ENCODE assay signal across 8 cellular contexts in genomic region chr12:49828143-49829091, GRCh38. TPM values are rescaled to one million over a fixed set of nuclear protein-coding genes. Genes with fewer than 3 reads are reported as not detected.
DNase-seq lines count a peak whose midpoint lies in the region; ATAC-seq, FAIRE-seq and TF ChIP-seq lines count a peak whose summit lies in the region.

NCKAP5L (minus strand) TSS chr12:49828413; CDS start chr12:49804044, 24,369 bp downstream.

- peak within 1 kb of the TSS; percentile 71 for H4K8ac ChIP-seq in H1 (ENCODE audit: extremely low read depth, insufficient read depth, low read length)
- H4K8ac ChIP-seq in mesendoderm (ENCODE audit: low read depth, low read length): no peak within 1 kb of the TSS

- CTCF ChIA-PET in activated CD8-positive, alpha-beta memory T cell treated with anti-CD3 and anti-CD28 coated beads, Interleukin-2, amount 10 ng/mL, durations not matched to agents 7 days and 5 days (lab: Charles Lee): interaction anchor here (0.7 to 4.6 kb wide), 14 partner anchors 8 to 228 kb away, joined by 3 to 22 read pairs (median 3); partner anchors contain the start of gene TMBIM6
- CTCF ChIA-PET in H1 (lab: Charles Lee; ENCODE audit: partially characterized antibody): interaction anchor here (0.9 to 6.0 kb wide), 13 partner anchors 7 to 64 kb away, joined by 3 to 30 read pairs (median 4); no protein-coding TSS in a partner anchor

- H3K27ac ChIP-seq in H1 (ENCODE audit: low read depth, low read length) (peak within 1 kb of the TSS; percentile 78), mesendoderm (ENCODE audit: low read depth, low read length) (peak within 1 kb of the TSS; percentile 75)

- H2BK5ac ChIP-seq in H1 (ENCODE audit: low read depth, low read length) (peak within 1 kb of the TSS; percentile 84), mesendoderm (ENCODE audit: low read length) (peak within 1 kb of the TSS; percentile 14)

- no peaks in the 10 kb centered on the region for H3K36me3 Mint-ChIP-seq in activated CD8-positive, alpha-beta memory T cell treated with anti-CD3 and anti-CD28 coated beads, Interleukin-2, amount 10 ng/mL, durations not matched to agents 7 days and 5 days

- peaks cover 13% of the 10 kb centered on the region; the same call in 1 of the 2 replicates for H3K79me1 ChIP-seq in H1 (ENCODE audit: low read depth, low read length)
- H3K79me1 ChIP-seq in mesendoderm (ENCODE audit: low read length): peaks cover 23% of the 10 kb centered on the region

- peak within 1 kb of the TSS; percentile 58 to 78 (median 76) for H3K9ac ChIP-seq in H1 (replicated peaks in 1 of 4; ENCODE audit: extremely low read depth in 1 of 4, low read depth in 3 of 4, low read length in 3 of 4)
- peak within 1 kb of the TSS; percentile 80 for H3K9ac ChIP-seq in mesendoderm (ENCODE audit: low read length)

- H3K27me3 Mint-ChIP-seq in activated CD8-positive, alpha-beta memory T cell treated with anti-CD3 and anti-CD28 coated beads, Interleukin-2, amount 10 ng/mL, durations not matched to agents 7 days and 5 days: peaks cover 27% of the 10 kb centered on the region

- H3K18ac ChIP-seq in H1 (ENCODE audit: extremely low read depth, low read length): peak within 1 kb of the TSS; percentile 62
- H3K18ac ChIP-seq in mesendoderm (ENCODE audit: low read length): peak within 1 kb of the TSS; percentile 63

- 2% methylated on average over 34 of the region's 60 CpGs; no CpG with 5 or more reads in 1 of the 2 experiments for WGBS in H1 (ENCODE audit: extremely low coverage in 1 of 2, insufficient coverage in 1 of 2, insufficient read length in 1 of 2, insufficient replicate concordance in 2 of 2, low coverage in 1 of 2, low lambda C conversion rate in 2 of 2, missing lambda C conversion rate in 1 of 2), 2 experiments
- no CpG with 5 or more reads among the region's 60 CpGs for WGBS in mesendoderm (ENCODE audit: extremely low coverage, insufficient coverage, low lambda C conversion rate)

- H3K9me3 ChIP-seq in H1 (ENCODE audit: insufficient read depth in 2 of 2, low read depth in 1 of 2, low read length in 1 of 2): no peaks in the 10 kb centered on the region

- H2AK5ac ChIP-seq in H1 (ENCODE audit: low read depth, low read length) (peak within 1 kb of the TSS; percentile 54; the same call in 1 of the 2 replicates), mesendoderm (ENCODE audit: low read length) (peak within 1 kb of the TSS; percentile 18)

- peak within 1 kb of the TSS; percentile 32 for H3K14ac ChIP-seq in H1 (ENCODE audit: insufficient read length)

- H3K79me2 ChIP-seq in H1 (ENCODE audit: control insufficient read depth in 1 of 2, insufficient read depth in 2 of 2, low read length in 2 of 2) (peaks cover 8 to 34% of the 10 kb centered on the region in 2 experiments; a peak in 3 of 4 replicates), mesendoderm (ENCODE audit: control insufficient read depth, insufficient read depth, low read length) (peaks cover 27% of the 10 kb centered on the region)

- peak; percentile 97 for ATAC-seq in activated CD8-positive, alpha-beta memory T cell treated with anti-CD3 and anti-CD28 coated beads, Interleukin-2, amount 10 ng/mL, durations not matched to agents 7 days and 5 days

- peaks cover 15 to 21% of the 10 kb centered on the region in 2 experiments for H4K20me1 ChIP-seq in H1 (replicated peaks in 1 of 2; ENCODE audit: control insufficient read depth in 1 of 2, insufficient read depth in 2 of 2, low read length in 2 of 2)

- TF ChIP-seq CTCF in GM20000 (IDR thresholded peaks at IDR 0.05; ENCODE audit: extremely low read depth, missing control alignments) (no peak), H1 (IDR thresholded peaks at IDR 0.05; ENCODE audit: control extremely low read depth in 1 of 3, insufficient read depth in 1 of 3, low read depth in 1 of 3, low read length in 3 of 3) (no peak)

- peak within 1 kb of the TSS; percentile 77 to 90 (median 84) for H3K4me3 ChIP-seq in H1 (ENCODE audit: extremely low read depth in 1 of 4, insufficient read depth in 2 of 4, low read depth in 3 of 4, low read length in 4 of 4)
- H3K4me3 ChIP-seq in mesendoderm (ENCODE audit: low read length): peak within 1 kb of the TSS; percentile 61

- no peak within 1 kb of the TSS; the same call in 1 of the 2 replicates for H2BK15ac ChIP-seq in H1 (ENCODE audit: low read length)
- no peak within 1 kb of the TSS for H2BK15ac ChIP-seq in mesendoderm (replicated peaks; ENCODE audit: low read depth)

- H2BK20ac ChIP-seq in H1 (ENCODE audit: low read length): 0 out of 2 replicates have a peak within 1 kb of the TSS, but pooled peaks have one; percentile 13

- peaks cover 13% of the 10 kb centered on the region for H3K23me2 ChIP-seq in H1 (ENCODE audit: low read depth, low read length)

- peak within 1 kb of the TSS; percentile 47 for H3K56ac ChIP-seq in H1 (replicated peaks; ENCODE audit: insufficient read length, low read depth, low read length)
- H3K56ac ChIP-seq in mesendoderm (ENCODE audit: low read length): peak within 1 kb of the TSS; percentile 91

- H3K27me3 ChIP-seq in H1 (replicated peaks in 1 of 4; ENCODE audit: control insufficient read depth in 3 of 4, extremely low read depth in 1 of 4, insufficient read depth in 3 of 4, low read length in 3 of 4): no peaks in the 10 kb centered on the region
- H3K27me3 ChIP-seq in mesendoderm (ENCODE audit: insufficient read depth, low read length, poor library complexity): no peaks in the 10 kb centered on the region

- POLR2A ChIA-PET in H1 (lab: Charles Lee; ENCODE audit: partially characterized antibody): interaction anchor here (0.6 to 5.6 kb wide), 26 partner anchors 8 to 461 kb away, joined by 3 to 59 read pairs (median 4); partner anchors contain the start of genes BCDIN3D, FMNL3, SPATS2 and TMBIM6

- TF ChIP-seq EP300 in H1 (IDR thresholded peaks at IDR 0.05; ENCODE audit: borderline replicate concordance in 1 of 2, low read depth in 2 of 2, low read length in 2 of 2): no peak

- peak; percentile 69 to 81 for TF ChIP-seq POLR2A in H1 (IDR thresholded peaks at IDR 0.05; ENCODE audit: control extremely low read depth in 1 of 2, low read depth in 2 of 2, low read length in 2 of 2)

- peak within 1 kb of the TSS; percentile 61 for H4K91ac ChIP-seq in H1 (replicated peaks; ENCODE audit: insufficient read length, low read length)

- H2BK120ac ChIP-seq in H1 (replicated peaks; ENCODE audit: low read depth, low read length) (peak within 1 kb of the TSS; percentile 8), mesendoderm (ENCODE audit: low read depth, low read length) (no peak within 1 kb of the TSS)

- no peak within 1 kb of the TSS for H3K23ac ChIP-seq in H1 (ENCODE audit: insufficient read length)
- H3K23ac ChIP-seq in mesendoderm (ENCODE audit: low read length): peak within 1 kb of the TSS; percentile 48

- peak within 1 kb of the TSS; percentile 81 to 96 for H3K4me2 ChIP-seq in H1 (ENCODE audit: insufficient read depth in 1 of 2, low read depth in 2 of 2, low read length in 2 of 2)
- H3K4me2 ChIP-seq in mesendoderm (ENCODE audit: low read length): peak within 1 kb of the TSS; percentile 66

- DNase-seq in CMK (ENCODE audit: low read depth): peak; percentile 95
- DNase-seq in GM20000 (ENCODE audit: low spot score): peak; percentile 97
- peak; percentile 94 for DNase-seq in HT1080 (ENCODE audit: low read depth)
- DNase-seq in NOMO-1 (lab: John Stamatoyannopoulos, UW; ENCODE audit: unreplicated experiment in 2 of 2): peak; percentile 94 to 98
- peak; percentile 94 for DNase-seq in activated CD8-positive, alpha-beta memory T cell treated with anti-CD3 and anti-CD28 coated beads, Interleukin-2, amount 10 ng/mL, durations not matched to agents 7 days and 5 days
- DNase-seq in H1 (ENCODE audit: low read depth in 1 of 2, low spot score in 2 of 2): peak; percentile 90 to 96
- peak; percentile 99 for DNase-seq in mesendoderm
- DNase-seq in stimulated activated CD8-positive, alpha-beta memory T cell treated with anti-CD3 and anti-CD28 coated beads, Interleukin-12 subunit alpha, Interleukin-12 subunit beta, amount 100 ng/mL, for 4 hours (ENCODE audit: low read depth): peak; percentile 87

- peak within 1 kb of the TSS; percentile 90 for H4K5ac ChIP-seq in H1 (ENCODE audit: insufficient read length, low read depth, low read length)
- no peak within 1 kb of the TSS for H4K5ac ChIP-seq in mesendoderm (ENCODE audit: low read length)

- no peaks in the 10 kb centered on the region; a peak in 1 of 8 replicates for H3K36me3 ChIP-seq in H1 (ENCODE audit: control insufficient read depth in 2 of 4, insufficient read depth in 4 of 4, low read length in 3 of 4)
- H3K36me3 ChIP-seq in mesendoderm (ENCODE audit: control insufficient read depth, insufficient read depth, low read length): no peaks in the 10 kb centered on the region

- H2BK12ac ChIP-seq in H1 (ENCODE audit: low read depth, low read length): peak within 1 kb of the TSS; percentile 93

- H3K27ac Mint-ChIP-seq in activated CD8-positive, alpha-beta memory T cell treated with anti-CD3 and anti-CD28 coated beads, Interleukin-2, amount 10 ng/mL, durations not matched to agents 7 days and 5 days: peak within 1 kb of the TSS; percentile 70

- no peaks in the 10 kb centered on the region for H3K9me3 Mint-ChIP-seq in activated CD8-positive, alpha-beta memory T cell treated with anti-CD3 and anti-CD28 coated beads, Interleukin-2, amount 10 ng/mL, durations not matched to agents 7 days and 5 days (ENCODE audit: low read depth)

- peaks cover 15% of the 10 kb centered on the region for H3K4me1 Mint-ChIP-seq in activated CD8-positive, alpha-beta memory T cell treated with anti-CD3 and anti-CD28 coated beads, Interleukin-2, amount 10 ng/mL, durations not matched to agents 7 days and 5 days

- H2AFZ ChIP-seq in H1 (ENCODE audit: low read length): peak within 1 kb of the TSS; percentile 76

- H3K4me1 ChIP-seq in H1 (replicated peaks in 1 of 4; ENCODE audit: control insufficient read depth in 3 of 4, insufficient read depth in 4 of 4, low read length in 3 of 4) (peaks cover 3 to 27% (median 18%) of the 10 kb centered on the region in 4 experiments), mesendoderm (ENCODE audit: control insufficient read depth, low read depth, low read length) (no peaks in the 10 kb centered on the region)

- H3K4ac ChIP-seq in H1 (replicated peaks; ENCODE audit: insufficient read length, low read depth, low read length): peak within 1 kb of the TSS; percentile 44
- H3K4ac ChIP-seq in mesendoderm (ENCODE audit: low read depth, low read length): peak within 1 kb of the TSS; percentile 44

- FAIRE-seq in H1 (lab: Jason Lieb, UNC): no peak

- peak within 1 kb of the TSS; percentile 82 for H3K4me3 Mint-ChIP-seq in activated CD8-positive, alpha-beta memory T cell treated with anti-CD3 and anti-CD28 coated beads, Interleukin-2, amount 10 ng/mL, durations not matched to agents 7 days and 5 days

- TF ChIP-seq RAD21 in H1 (IDR thresholded peaks at IDR 0.05 in 1 of 2, conservative IDR thresholded peaks at IDR 0.05 in 1 of 2; ENCODE audit: low read depth in 2 of 2, low read length in 2 of 2): no peak

RNA-seq across cellular contexts. Expression of gene NCKAP5L, which starts in this region (rescaled TPM):
- 19.6 and 22.2 TPM in 2 replicates for total RNA-seq in HT1080 (2014; rRNA removed; shearing (Covaris generic))
- 13.4 and 14.7 TPM in 2 replicates for polyA plus RNA-seq in HT1080 (2015; cell fraction: cytosol; rRNA removed)
- polyA plus RNA-seq in HT1080 (2015; cell fraction: nucleus; rRNA removed): 35.8 and 41.4 TPM in 2 replicates
- 1 to 10 TPM; 1.1 to 1.4 TPM for total RNA-seq in activated CD8-positive, alpha-beta memory T cell treated with anti-CD3 and anti-CD28 coated beads, Interleukin-2, amount 10 ng/mL, durations not matched to agents 7 days and 5 days
- total RNA-seq in H1 (2021; fragmentation: NEBNext Ultra II Directional; extraction: Animal tissue kit (Norgen Biotek cat#: 25700)): 27.9 and 30.2 TPM in 2 replicates
- 9.4 and 16.3 TPM in 2 replicates for polyA plus RNA-seq in H1 (2011; rRNA removed)
- 7.6 TPM for polyA plus RNA-seq in H1 (2011; cell fraction: cytosol; rRNA removed)
- 23.8 TPM for polyA plus RNA-seq in H1 (2011; cell fraction: nucleus; rRNA removed)
- polyA plus RNA-seq in H1 (2012, experiment 1 of 2): 12.5 to 17.8 TPM (median 16.7 TPM) in 4 replicates
- 16.1 TPM for polyA plus RNA-seq in H1 (2012, experiment 2 of 2)
- 13.6 TPM for polyA plus RNA-seq in H1 (2013, experiment 1 of 2)
- polyA plus RNA-seq in H1 (2013, experiment 2 of 2): 12.7 TPM
- 10.2 and 16.9 TPM in 2 replicates for polyA minus RNA-seq in H1 (2011; rRNA and poly(A)+ RNA removed)
- 16.4 TPM for polyA minus RNA-seq in H1 (2011; cell fraction: cytosol; rRNA and poly(A)+ RNA removed)
- polyA minus RNA-seq in H1 (2011; cell fraction: nucleus; rRNA and poly(A)+ RNA removed): 22.2 TPM
- polyA plus RNA-seq in mesendoderm (2013, experiment 1 of 2): 11.3 TPM
- 11.2 TPM for polyA plus RNA-seq in mesendoderm (2013, experiment 2 of 2)

Comparison
In these comparisons a context has a peak if more than half of its experiments do, and no peak if none do; other contexts are left out.
1. Peak in every context shown above with its lines: DNase-seq, ATAC-seq, H3K4me3 ChIP-seq and H3K27ac ChIP-seq.